ENCODE assay signal across 16 cellular contexts in the genomic region with DNA sequence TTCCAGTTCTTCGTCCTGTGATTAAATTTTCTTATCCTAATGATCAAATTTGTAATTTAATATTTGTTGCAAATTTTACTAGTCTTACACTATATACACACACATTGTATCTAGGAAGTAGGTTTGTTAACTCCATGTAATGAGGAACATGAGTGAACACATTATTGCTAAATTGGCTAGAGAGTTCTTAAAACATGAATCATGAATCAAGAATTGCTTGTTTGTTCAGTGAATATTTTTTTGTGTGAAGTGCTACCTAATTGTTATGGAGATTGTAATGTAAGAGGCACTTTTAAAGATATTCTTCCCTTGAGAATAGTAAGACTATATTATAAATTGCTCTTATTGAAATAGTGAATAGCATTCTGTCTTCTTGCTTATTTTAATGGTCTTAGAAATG. TPM values are rescaled to one million over a fixed set of nuclear protein-coding genes. Genes with fewer than 3 reads are reported as not detected.
DNase-seq lines count a peak whose midpoint lies in the region; ATAC-seq, FAIRE-seq and TF ChIP-seq lines count a peak whose summit lies in the region.
"Had no signal": no experiment of that assay in that cellular context is flagged by ENCODE, and none has a peak within 500 bp of the region (broad histone marks: within the 10 kb centered on the region; RNA-seq: fewer than 3 reads in every experiment).

No MANE protein-coding gene starts in this region.

- no TSS peak for BruUV-seq in GM12878 (replicated peaks; lab: Mats Ljungman, UMichigan)

- no peak overlapping the region for H3K9ac ChIP-seq in GM12878 (ENCODE audit: control insufficient read depth, insufficient read depth, low read length)

- TF ChIP-seq CTCF in GM12878 (IDR thresholded peaks at IDR 0.05 in 2 of 3, conservative IDR thresholded peaks at IDR 0.05 in 1 of 3; ENCODE audit: control insufficient read depth in 2 of 3, extremely low read depth in 1 of 3, insufficient read depth in 1 of 3, low read depth in 3 of 3, low read length in 3 of 3): no peak

- H3K27ac ChIP-seq in GM12878 (ENCODE audit: control insufficient read depth, insufficient read depth): no peak overlapping the region

- no peak for TF ChIP-seq EP300 in GM12878 (IDR thresholded peaks at IDR 0.05; ENCODE audit: borderline replicate concordance in 1 of 2, control insufficient read depth in 1 of 2, low read depth in 2 of 2, low read length in 2 of 2)

- H3K4me2 ChIP-seq in GM12878 (ENCODE audit: control insufficient read depth, insufficient read depth): 0 out of 2 replicates have a peak overlapping the region, but pooled peaks have one; percentile 22

- TF ChIP-seq RAD21 in GM12878 (IDR thresholded peaks at IDR 0.05; ENCODE audit: insufficient read depth, low read depth, low read length): no peak

- POLR2A ChIA-PET in GM12878 (lab: Charles Lee): interaction anchor here (1.0 kb wide), 1 partner anchor 133 kb away, joined by 3 read pairs; no protein-coding TSS in a partner anchor

- SMC1A ChIA-PET in GM12878 (lab: Charles Lee; ENCODE audit: uncharacterized antibody, unreplicated experiment): interaction anchor here (0.9 to 1.2 kb wide), 2 partner anchors 25 to 53 kb away, joined by 4 read pairs; no protein-coding TSS in a partner anchor

- WGBS in GM12878 (ENCODE audit: insufficient coverage, insufficient replicate concordance, low lambda C conversion rate, missing lambda C conversion rate): 94% methylated on average over 1 of the region's 1 CpG

- intact Hi-C loops in GM12878 (cut with micrococcal nuclease; ENCODE audit: unreplicated experiment) (no loop called here), left colon (cut with DNase I, micrococcal nuclease) (loop anchor here in 1 of 2 donors (5.0 kb wide), 1 partner anchor 54 kb away; no protein-coding TSS in a partner anchor)

- H3K79me2 ChIP-seq in GM12878 (ENCODE audit: control insufficient read depth, insufficient read depth, low read length): peaks cover 12% of the 10 kb centered on the region

- in situ Hi-C loops in GM12878 (cut with MboI): no loop called here

- H3K27me3 ChIP-seq in GM12878 (replicated peaks in 1 of 2; ENCODE audit: control insufficient read depth in 2 of 2, insufficient read depth in 2 of 2, low read length in 1 of 2): no peaks in the 10 kb centered on the region
- H3K27me3 ChIP-seq: sigmoid colon had no signal

- FAIRE-seq in GM12878 (lab: Jason Lieb, UNC) (no peak), RCC 7860 (lab: Jason Lieb, UNC) (no peak), urothelium cell line (lab: Jason Lieb, UNC) (no peak)

- peak; percentile 67 for DNase-seq in DMS79 (lab: John Stamatoyannopoulos, UW)
- peak; percentile 59 for DNase-seq in LHCN-M2 (ENCODE audit: low read depth)
- DNase-seq in GM12878 (ENCODE audit: low read depth, low spot score): no peak
- DNase-seq in kidney tubule cell (ENCODE audit: low spot score): peak; percentile 45
- DNase-seq in RCC 7860 (ENCODE audit: low spot score): no peak
- no peak for DNase-seq in urothelium cell line (ENCODE audit: low spot score)
- DNase-seq in left colon: no peak
- DNase-seq: activated B cell treated with CpG ODN at 0.5 μM for 24 hours; activated CD8-positive, alpha-beta memory T cell treated with anti-CD3 and anti-CD28 coated beads, Interleukin-2, amount 50 U/mL, for 4 hours; CD4-positive, alpha-beta memory T cell; glutamatergic neuron; NCI-H1930; NK-92 treated with Interleukin-12 subunit alpha and Interleukin-12 subunit beta, amount 100 ng/mL, for 24 hours; sigmoid colon; stimulated activated naive CD8-positive, alpha-beta T cell treated with anti-CD3 and anti-CD28 coated beads, Interleukin-15, amount 100 ng/mL, for 72 hours had no signal

- H4K20me1 ChIP-seq in GM12878 (ENCODE audit: control insufficient read depth, insufficient read depth): no peaks in the 10 kb centered on the region

- no peaks in the 10 kb centered on the region for H3K4me1 ChIP-seq in GM12878 (ENCODE audit: control insufficient read depth, insufficient read depth, low read length)

- H3K4me3 ChIP-seq in GM12878: no peak overlapping the region
- H3K4me3 ChIP-seq: sigmoid colon had no signal

- RAD21 ChIA-PET in GM12878 (lab: Charles Lee; ENCODE audit: unreplicated experiment): interaction anchor here (1.0 kb wide), 1 partner anchor 52 kb away, joined by 4 read pairs; no protein-coding TSS in a partner anchor

- ATAC-seq in GM12878 (no peak), left colon (no peak)
- ATAC-seq: stimulated activated naive CD8-positive, alpha-beta T cell treated with anti-CD3 and anti-CD28 coated beads, Interleukin-15, amount 100 ng/mL, for 72 hours had no signal

- no peaks in the 10 kb centered on the region for H3K36me3 ChIP-seq in GM12878 (ENCODE audit: control insufficient read depth in 2 of 2, insufficient read depth in 2 of 2, low read length in 1 of 2)
- H3K36me3 ChIP-seq: sigmoid colon had no signal

- no peak for TF ChIP-seq POLR2A in GM12878 (IDR thresholded peaks at IDR 0.05; ENCODE audit: low read depth, low read length)

- H2AFZ ChIP-seq in GM12878 (ENCODE audit: control insufficient read depth, low read depth, low read length): no peak overlapping the region

- CTCF ChIA-PET in GM12878 (lab: Yijun Ruan, JAX): interaction anchor here (0.6 to 1.2 kb wide), 3 partner anchors 8 to 18 kb away, joined by 3 to 4 read pairs (median 3); no protein-coding TSS in a partner anchor

- no peaks in the 10 kb centered on the region for H3K9me3 ChIP-seq in GM12878 (replicated peaks; ENCODE audit: control insufficient read depth, insufficient read depth, low read length)
- H3K9me3 ChIP-seq: sigmoid colon had no signal

TF ChIP-seq in GM12878, 131 proteins besides CTCF, POLR2A, EP300 and RAD21 (continues in another document):
- TF ChIP-seq TCF3 (IDR thresholded peaks at IDR 0.05; ENCODE audit: borderline replicate concordance, insufficient read depth, low read depth, low read length): no peak
- TF ChIP-seq, protein P1, sequence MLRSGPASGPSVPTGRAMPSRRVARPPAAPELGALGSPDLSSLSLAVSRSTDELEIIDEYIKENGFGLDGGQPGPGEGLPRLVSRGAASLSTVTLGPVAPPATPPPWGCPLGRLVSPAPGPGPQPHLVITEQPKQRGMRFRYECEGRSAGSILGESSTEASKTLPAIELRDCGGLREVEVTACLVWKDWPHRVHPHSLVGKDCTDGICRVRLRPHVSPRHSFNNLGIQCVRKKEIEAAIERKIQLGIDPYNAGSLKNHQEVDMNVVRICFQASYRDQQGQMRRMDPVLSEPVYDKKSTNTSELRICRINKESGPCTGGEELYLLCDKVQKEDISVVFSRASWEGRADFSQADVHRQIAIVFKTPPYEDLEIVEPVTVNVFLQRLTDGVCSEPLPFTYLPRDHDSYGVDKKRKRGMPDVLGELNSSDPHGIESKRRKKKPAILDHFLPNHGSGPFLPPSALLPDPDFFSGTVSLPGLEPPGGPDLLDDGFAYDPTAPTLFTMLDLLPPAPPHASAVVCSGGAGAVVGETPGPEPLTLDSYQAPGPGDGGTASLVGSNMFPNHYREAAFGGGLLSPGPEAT (IDR thresholded peaks at IDR 0.05; ENCODE audit: low read depth): no peak
- no peak for TF ChIP-seq HCFC1 (IDR thresholded peaks at IDR 0.05; ENCODE audit: low read length)

RNA-seq across cellular contexts. Expression of a gene that starts 4.6 kb away (rescaled TPM):
- total RNA-seq in LHCN-M2 (2014; rRNA removed) (89.8 and 107 TPM in 2 replicates), GM12878 (2014; rRNA removed) (19.1 and 19.6 TPM in 2 replicates), GM12878 (2014; rRNA removed; fragmentation: Illumina TruSeq; extraction: Trizol) (21.2 and 23.0 TPM in 2 replicates), GM12878 (2021) (14.8 and 19.2 TPM in 2 replicates), left colon (10 to 100 TPM; 22.5 to 28.7 TPM)
- 20.3 TPM for polyA plus RNA-seq in LHCN-M2 (2012)
- total RNA-seq in GM12878 (2013; cell fraction: nucleolus; rRNA removed): 16.1 and 18.2 TPM in 2 replicates
- 6.1 TPM for polyA plus RNA-seq in GM12878 (2011; ENCODE audit: low read depth)
- polyA plus RNA-seq in GM12878 (2011; rRNA removed) (16.1 and 25.7 TPM in 2 replicates), GM12878 (2014; fragmentation: Illumina TruSeq; extraction: Trizol) (19.7 and 23.2 TPM in 2 replicates), GM12878 (2014; fragmentation: Nextera tagmentation; extraction: Ambion mirVana) (1 to 10 TPM; 3.5 to 4.5 TPM), GM12878 (2014; rRNA removed) (10.5 and 11.8 TPM in 2 replicates), GM12878 (2016; fragmentation: Nextera tagmentation; extraction: Ambion mirVana) (10 to 100 TPM; 20.5 to 21.2 TPM)
- polyA plus RNA-seq in GM12878 (2011; cell fraction: cytosol; rRNA removed): 7.6 and 9.5 TPM in 2 replicates
- 5.8 and 6.2 TPM in 2 replicates for polyA plus RNA-seq in GM12878 (2011; cell fraction: nucleus; rRNA removed)
- polyA plus RNA-seq in GM12878 (2012): 5.9 and 7.6 TPM in 2 replicates
- 13.9 and 17.3 TPM in 2 replicates for polyA minus RNA-seq in GM12878 (2011; rRNA and poly(A)+ RNA removed)
- 7.6 and 14.1 TPM in 2 replicates for polyA minus RNA-seq in GM12878 (2011; cell fraction: cytosol; rRNA and poly(A)+ RNA removed)
- 2.8 and 7.9 TPM in 2 replicates for polyA minus RNA-seq in GM12878 (2011; cell fraction: nucleus; rRNA and poly(A)+ RNA removed)

RNA-seq across cellular contexts. Expression of a gene that starts 24.5 kb away (rescaled TPM):
- total RNA-seq in LHCN-M2 (2014; rRNA removed) (0.58 and 2.7 TPM in 2 replicates), GM12878 (2014; rRNA removed) (0.33 TPM in 1 of 2 replicates, not detected in the other), GM12878 (2014; rRNA removed; fragmentation: Illumina TruSeq; extraction: Trizol) (not detected in 2 replicates), GM12878 (2021) (not detected in 2 replicates), left colon (not detected)
- polyA plus RNA-seq in LHCN-M2 (2012): 1.5 TPM
- not detected in 2 replicates for total RNA-seq in GM12878 (2013; cell fraction: nucleolus; rRNA removed)
- polyA plus RNA-seq in GM12878 (2011; ENCODE audit: low read depth): not detected
- polyA plus RNA-seq in GM12878 (2011; rRNA removed) (not detected in 2 replicates), GM12878 (2014; fragmentation: Illumina TruSeq; extraction: Trizol) (0.10 and 1.4 TPM in 2 replicates), GM12878 (2014; fragmentation: Nextera tagmentation; extraction: Ambion mirVana) (under 1 TPM; 0.05 to 0.13 TPM), GM12878 (2014; rRNA removed) (0.11 TPM in 1 of 2 replicates, not detected in the other), GM12878 (2016; fragmentation: Nextera tagmentation; extraction: Ambion mirVana) (not detected)
- polyA plus RNA-seq in GM12878 (2011; cell fraction: cytosol; rRNA removed): not detected in 2 replicates
- polyA plus RNA-seq in GM12878 (2011; cell fraction: nucleus; rRNA removed): not detected in 2 replicates
- not detected in 2 replicates for polyA plus RNA-seq in GM12878 (2012)
- not detected in 2 replicates for polyA minus RNA-seq in GM12878 (2011; rRNA and poly(A)+ RNA removed)
- polyA minus RNA-seq in GM12878 (2011; cell fraction: cytosol; rRNA and poly(A)+ RNA removed): not detected in 2 replicates
- polyA minus RNA-seq in GM12878 (2011; cell fraction: nucleus; rRNA and poly(A)+ RNA removed): not detected in 2 replicates
- total RNA-seq: activated B cell treated with CpG ODN at 0.5 μM for 24 hours; CD4-positive, alpha-beta memory T cell had no signal
- polyA plus RNA-seq: CD4-positive, alpha-beta memory T cell; neural cell had no signal

Comparison
In these comparisons a context has a peak if more than half of its experiments do, and no peak if none do; other contexts are left out.
1. DNase-seq: peak in DMS79 (single experiment), LHCN-M2 (single experiment) and kidney tubule cell (single experiment); none in GM12878 (single experiment), RCC 7860 (single experiment), urothelium cell line (single experiment) and left colon (0 of 2).